Comparison of ENCODE assay signal across 20 cellular contexts in the genomic region with DNA sequence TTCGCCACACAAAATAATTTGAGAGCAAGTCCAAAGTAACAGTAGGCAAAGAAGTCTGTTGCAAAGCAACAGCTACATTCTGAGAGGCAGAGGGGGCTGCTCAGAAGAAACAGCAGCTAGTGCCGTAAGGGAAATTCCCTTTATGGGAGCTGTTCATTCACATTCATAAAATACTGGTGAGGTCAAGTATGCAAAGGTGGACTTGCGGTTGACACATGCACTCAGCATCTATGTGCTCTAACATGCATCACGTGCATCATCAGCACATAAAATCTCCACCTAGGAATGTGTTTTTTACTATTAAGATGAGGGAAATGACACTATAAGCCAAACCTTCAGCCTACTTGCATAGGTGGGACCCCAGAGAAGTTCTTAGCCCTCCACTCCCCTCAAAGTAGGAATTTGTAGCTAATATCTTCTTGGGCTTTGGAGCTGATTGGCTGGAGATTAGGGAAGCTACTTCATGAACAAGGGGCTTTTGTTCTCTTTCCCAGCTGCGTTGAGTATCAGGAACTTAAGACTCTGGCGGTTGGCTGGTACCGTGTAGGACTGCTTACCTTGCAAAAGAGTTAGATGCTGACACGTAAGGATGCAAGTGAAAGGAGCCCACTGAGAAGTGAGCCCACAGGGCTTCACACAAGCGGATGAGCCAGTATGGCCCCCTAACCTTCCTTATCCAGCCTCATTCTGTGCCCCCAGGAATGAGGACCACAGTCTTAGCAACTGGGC. TPM values are rescaled to one million over a fixed set of nuclear protein-coding genes. Genes with fewer than 3 reads are reported as not detected.
A peak's percentile ranks its signal among the peaks of the same experiment; 100 is the strongest.
DNase-seq lines count a peak whose midpoint lies in the region; ATAC-seq, FAIRE-seq and TF ChIP-seq lines count a peak whose summit lies in the region.
"Had no signal": no experiment of that assay in that cellular context is flagged by ENCODE, and none has a peak within 500 bp of the region (broad histone marks: within the 10 kb centered on the region; RNA-seq: fewer than 3 reads in every experiment).

No MANE protein-coding gene starts in this region.

- H3K9ac ChIP-seq in HepG2 (ENCODE audit: insufficient read depth, low read depth, low read length) (no peak overlapping the region), OCI-LY3 (ENCODE audit: low read length) (no peak overlapping the region)

- peaks cover 80% of the 10 kb centered on the region for H3K4me1 ChIP-seq in HepG2 (ENCODE audit: insufficient read depth, low read length)
- peaks cover 0 to 20% (median 0%) of the 10 kb centered on the region in 4 donors for H3K4me1 ChIP-seq in right lobe of liver
- H3K4me1 ChIP-seq in OCI-LY3 (ENCODE audit: low read length) = peaks cover 43% of the 10 kb centered on the region
- H3K4me1 ChIP-seq: pancreas had no signal

- TF ChIP-seq POLR2A in HepG2 (IDR thresholded peaks at IDR 0.05; ENCODE audit: insufficient read depth in 1 of 2, low read depth in 2 of 2, low read length in 2 of 2) (no peak), right lobe of liver (IDR thresholded peaks at IDR 0.05) (no peak)

- TF ChIP-seq EP300 in HepG2 (IDR thresholded peaks at IDR 0.05; ENCODE audit: low read depth in 2 of 2, low read length in 2 of 2) (no peak), HepG2 (CRISPR knock-in tag; IDR thresholded peaks at IDR 0.05; ENCODE audit: borderline replicate concordance) (no peak)

- ATAC-seq in HepG2 (no peak), right lobe of liver (no peak)
- ATAC-seq: heart right ventricle had no signal

- H3K9me3 ChIP-seq in HepG2 (ENCODE audit: low read length) (no peaks in the 10 kb centered on the region), right lobe of liver (no peaks in the 10 kb centered on the region), OCI-LY3 (ENCODE audit: insufficient read depth, low read length) (no peaks in the 10 kb centered on the region)
- H3K9me3 ChIP-seq: heart right ventricle, pancreas, SJCRH30 had no signal

- no peaks in the 10 kb centered on the region for H3K36me3 ChIP-seq in HepG2 (replicated peaks in 1 of 2; ENCODE audit: control insufficient read depth in 1 of 2, insufficient read depth in 2 of 2, low read length in 2 of 2)
- no peaks in the 10 kb centered on the region for H3K36me3 ChIP-seq in right lobe of liver
- H3K36me3 ChIP-seq in OCI-LY3 (replicated peaks; ENCODE audit: low read depth, low read length) = no peaks in the 10 kb centered on the region
- H3K36me3 ChIP-seq: cardiac muscle cell, heart right ventricle, pancreas, SJCRH30 had no signal

- intact Hi-C loops in HepG2 (cut with micrococcal nuclease; ENCODE audit: unreplicated experiment) (loop anchor here (5.0 kb wide), 1 partner anchor 37 kb away; no protein-coding TSS in a partner anchor), right lobe of liver (cut with DNase I) (no loop called here)

- POLR2A ChIA-PET in HepG2 (lab: Yijun Ruan, JAX) = interaction anchor here (1.1 to 2.6 kb wide), 7 partner anchors 11 to 40 kb away, joined by 3 to 17 read pairs (median 7); a partner anchor contains a TSS

- H4K20me1 ChIP-seq in HepG2 (ENCODE audit: insufficient read depth, low read length) = no peaks in the 10 kb centered on the region
- H4K20me1 ChIP-seq in OCI-LY3 (ENCODE audit: insufficient read depth, low read length) = no peaks in the 10 kb centered on the region

- H3K79me2 ChIP-seq in HepG2 (ENCODE audit: insufficient read depth, low read length) (no peaks in the 10 kb centered on the region), OCI-LY3 (ENCODE audit: low read length) (no peaks in the 10 kb centered on the region)

- no peak for FAIRE-seq in HepG2 (lab: Jason Lieb, UNC)
- FAIRE-seq: H54, K562, pancreas had no signal

- DNase-seq in HepG2 (ENCODE audit: low spot score) (no peak), right lobe of liver (no peak), foreskin melanocyte (peak; percentile 24), NCI-H2029 (lab: John Stamatoyannopoulos, UW) (no peak), amygdala (lab: John Stamatoyannopoulos, UW) (no peak), UCSD-AML1 (lab: John Stamatoyannopoulos, UW; ENCODE audit: unreplicated experiment) (no peak)
- no peak for DNase-seq in stimulated activated CD4-positive, alpha-beta T cell treated with anti-CD3 and anti-CD28 coated beads, Interleukin-1b, Interleukin-23, amount 100 ng/mL, for 48 hours
- DNase-seq: activated CD4-positive, alpha-beta T cell treated with anti-CD3 and anti-CD28 coated beads for 48 hours; CD4-positive, alpha-beta T cell; heart right ventricle; NCI-H2227 treated with DMSO at 0.1 percent for 48 hours; pancreas; SJCRH30; stimulated activated CD4-positive, alpha-beta T cell treated with anti-CD3 and anti-CD28 coated beads, Interleukin-12 subunit alpha, Interleukin-12 subunit beta, amount 100 ng/mL, for 4 hours; T-helper 9 cell had no signal

- no peak overlapping the region for H3K4me3 ChIP-seq in HepG2 (replicated peaks in 1 of 3; ENCODE audit: insufficient read depth in 1 of 3, low read depth in 2 of 3, low read length in 3 of 3)
- H3K4me3 ChIP-seq in right lobe of liver = no peak overlapping the region
- H3K4me3 ChIP-seq in OCI-LY3 (ENCODE audit: low read length) = peak overlapping the region; percentile 4; the same call in 1 of the 2 replicates
- H3K4me3 ChIP-seq: cardiac muscle cell, heart right ventricle, K562, pancreas, SJCRH30 had no signal

- WGBS in HepG2 (ENCODE audit: low lambda C conversion rate) = 31% methylated on average over 9 of the region's 9 CpGs
- 65% methylated on average over 8 of the region's 9 CpGs for WGBS in right lobe of liver (ENCODE audit: insufficient coverage, low coverage, low lambda C conversion rate, missing lambda C conversion rate)

- H3K27ac ChIP-seq in HepG2 (ENCODE audit: extremely low read length, insufficient read depth, low read length) (no peak overlapping the region), right lobe of liver (no peak overlapping the region), OCI-LY3 (ENCODE audit: low read length) (no peak overlapping the region)
- H3K27ac ChIP-seq: cardiac muscle cell, heart right ventricle, pancreas, SJCRH30 had no signal

- in situ Hi-C loops in HepG2 (cut with HindIII; ENCODE audit: extremely low pct_ligation_motif_present, low pct_unique_long_range_greater_than_20kb) = no loop called here

- H3K4me2 ChIP-seq in HepG2 (ENCODE audit: low read depth, low read length) = no peak overlapping the region
- H3K4me2 ChIP-seq in OCI-LY3 (ENCODE audit: low read length) = peak overlapping the region; percentile 43

- no peak for TF ChIP-seq RAD21 in HepG2 (CRISPR knock-in tag; IDR thresholded peaks at IDR 0.05)

- CTCF ChIA-PET in HepG2 (lab: Yijun Ruan, JAX; ENCODE audit: low intra/inter-chr PET ratio, low total read pairs) = no interaction called here

- no peaks in the 10 kb centered on the region for H3K27me3 ChIP-seq in HepG2 (ENCODE audit: control insufficient read depth in 1 of 2, insufficient read depth in 2 of 2, low read length in 2 of 2)
- no peaks in the 10 kb centered on the region for H3K27me3 ChIP-seq in right lobe of liver
- peaks cover 8% of the 10 kb centered on the region; the same call in 1 of the 2 replicates for H3K27me3 ChIP-seq in OCI-LY3 (ENCODE audit: low read depth, low read length)
- H3K27me3 ChIP-seq: cardiac muscle cell, heart right ventricle, pancreas, SJCRH30 had no signal

- no peak overlapping the region for H2AFZ ChIP-seq in HepG2 (ENCODE audit: low read length)
- H2AFZ ChIP-seq in OCI-LY3 (ENCODE audit: low read depth, low read length) = no peak overlapping the region

- TF ChIP-seq CTCF in HepG2 (CRISPR knock-in tag; IDR thresholded peaks at IDR 0.05) (no peak), right lobe of liver (IDR thresholded peaks at IDR 0.05) (no peak), OCI-LY3 (IDR thresholded peaks at IDR 0.05; ENCODE audit: low read depth, low read length) (peak; percentile 16; the same call in 1 of the 2 replicates)

- BruUV-seq in HepG2 (replicated peaks; lab: Mats Ljungman, UMichigan) = no TSS peak

RNA-seq across cellular contexts. Expression of a gene that starts 12.4 kb away (rescaled TPM):
- 300 and 690 TPM in 2 replicates for total RNA-seq in HepG2 (2016; rRNA removed; fragmentation: Illumina TruSeq; extraction: Trizol)
- 306 and 400 TPM in 2 replicates for total RNA-seq in HepG2 (2016; cell fraction: cytosol; rRNA removed; fragmentation: Illumina TruSeq; extraction: Trizol; ENCODE audit: low read depth)
- 277 and 657 TPM in 2 replicates for total RNA-seq in HepG2 (2016; cell fraction: insoluble cytoplasmic fraction; rRNA removed; fragmentation: Illumina TruSeq; extraction: Trizol)
- 267 and 341 TPM in 2 replicates for total RNA-seq in HepG2 (2016; cell fraction: membrane; rRNA removed; fragmentation: Illumina TruSeq; extraction: Trizol)
- total RNA-seq in HepG2 (2016; cell fraction: nucleus; rRNA removed; fragmentation: Illumina TruSeq; extraction: Trizol) = 478 and 575 TPM in 2 replicates
- polyA plus RNA-seq in HepG2 (2011; rRNA removed) = 1,005 and 1,077 TPM in 2 replicates
- polyA plus RNA-seq in HepG2 (2011; cell fraction: cytosol; rRNA removed) = 827 and 1,616 TPM in 2 replicates
- polyA plus RNA-seq in HepG2 (2011; cell fraction: nucleus; rRNA removed) = 530 and 563 TPM in 2 replicates
- 560 and 584 TPM in 2 replicates for polyA plus RNA-seq in HepG2 (2012)
- polyA plus RNA-seq in HepG2 (2016; cell fraction: cytosol; fragmentation: Illumina TruSeq; extraction: Trizol; ENCODE audit: low read depth) = 569 and 650 TPM in 2 replicates
- 435 and 510 TPM in 2 replicates for polyA plus RNA-seq in HepG2 (2016; cell fraction: insoluble cytoplasmic fraction; fragmentation: Illumina TruSeq; extraction: Trizol; ENCODE audit: low read depth)
- polyA plus RNA-seq in HepG2 (2016; cell fraction: membrane; fragmentation: Illumina TruSeq; extraction: Trizol; ENCODE audit: low read depth) = 388 and 429 TPM in 2 replicates
- 1,429 and 1,592 TPM in 2 replicates for polyA plus RNA-seq in HepG2 (2016; cell fraction: nucleus; fragmentation: Illumina TruSeq; extraction: Trizol; ENCODE audit: insufficient read depth, low read depth)
- polyA minus RNA-seq in HepG2 (2011; rRNA and poly(A)+ RNA removed; ENCODE audit: low replicate concordance) = 60.4 and 1,528 TPM in 2 replicates
- 688 and 730 TPM in 2 replicates for polyA minus RNA-seq in HepG2 (2011; cell fraction: cytosol; rRNA and poly(A)+ RNA removed)
- 130 and 153 TPM in 2 replicates for polyA minus RNA-seq in HepG2 (2011; cell fraction: nucleus; rRNA and poly(A)+ RNA removed)
- 1,000 to 10,000 TPM in 1 of 6 experiments, 100 to 1,000 TPM in 5; 504 to 1,394 (median 638) TPM for total RNA-seq in right lobe of liver

RNA-seq across cellular contexts. Expression of a gene that starts 19.7 kb away (rescaled TPM):
- total RNA-seq in HepG2 (2016; rRNA removed; fragmentation: Illumina TruSeq; extraction: Trizol) (0.07 TPM in 1 of 2 replicates, not detected in the other), right lobe of liver (not detected)
- not detected in 2 replicates for total RNA-seq in HepG2 (2016; cell fraction: cytosol; rRNA removed; fragmentation: Illumina TruSeq; extraction: Trizol; ENCODE audit: low read depth)
- total RNA-seq in HepG2 (2016; cell fraction: insoluble cytoplasmic fraction; rRNA removed; fragmentation: Illumina TruSeq; extraction: Trizol) = not detected in 2 replicates
- total RNA-seq in HepG2 (2016; cell fraction: membrane; rRNA removed; fragmentation: Illumina TruSeq; extraction: Trizol) = not detected in 2 replicates
- total RNA-seq in HepG2 (2016; cell fraction: nucleus; rRNA removed; fragmentation: Illumina TruSeq; extraction: Trizol) = not detected in 2 replicates
- polyA plus RNA-seq in HepG2 (2011; rRNA removed) = not detected in 2 replicates
- not detected in 2 replicates for polyA plus RNA-seq in HepG2 (2011; cell fraction: cytosol; rRNA removed)
- not detected in 2 replicates for polyA plus RNA-seq in HepG2 (2011; cell fraction: nucleus; rRNA removed)
- not detected in 2 replicates for polyA plus RNA-seq in HepG2 (2012)
- not detected in 2 replicates for polyA plus RNA-seq in HepG2 (2016; cell fraction: cytosol; fragmentation: Illumina TruSeq; extraction: Trizol; ENCODE audit: low read depth)
- not detected in 2 replicates for polyA plus RNA-seq in HepG2 (2016; cell fraction: insoluble cytoplasmic fraction; fragmentation: Illumina TruSeq; extraction: Trizol; ENCODE audit: low read depth)
- not detected in 2 replicates for polyA plus RNA-seq in HepG2 (2016; cell fraction: membrane; fragmentation: Illumina TruSeq; extraction: Trizol; ENCODE audit: low read depth)
- polyA plus RNA-seq in HepG2 (2016; cell fraction: nucleus; fragmentation: Illumina TruSeq; extraction: Trizol; ENCODE audit: insufficient read depth, low read depth) = not detected in 2 replicates
- not detected in 2 replicates for polyA minus RNA-seq in HepG2 (2011; rRNA and poly(A)+ RNA removed; ENCODE audit: low replicate concordance)
- polyA minus RNA-seq in HepG2 (2011; cell fraction: cytosol; rRNA and poly(A)+ RNA removed) = not detected in 2 replicates
- polyA minus RNA-seq in HepG2 (2011; cell fraction: nucleus; rRNA and poly(A)+ RNA removed) = 0.25 TPM in 1 of 2 replicates, not detected in the other
- total RNA-seq: A172; cardiac muscle cell; CD4-positive, alpha-beta T cell; heart right ventricle; K562; pancreas; SJCRH30 had no signal
- polyA plus RNA-seq: cardiac muscle cell, heart right ventricle, K562, pancreas had no signal

RNA-seq across cellular contexts. Expression of a gene that starts 57.1 kb away (rescaled TPM):
- total RNA-seq in HepG2 (2016; rRNA removed; fragmentation: Illumina TruSeq; extraction: Trizol) (0.15 TPM in 1 of 2 replicates, not detected in the other), right lobe of liver (not detected)
- not detected in 2 replicates for total RNA-seq in HepG2 (2016; cell fraction: cytosol; rRNA removed; fragmentation: Illumina TruSeq; extraction: Trizol; ENCODE audit: low read depth)
- not detected in 2 replicates for total RNA-seq in HepG2 (2016; cell fraction: insoluble cytoplasmic fraction; rRNA removed; fragmentation: Illumina TruSeq; extraction: Trizol)
- total RNA-seq in HepG2 (2016; cell fraction: membrane; rRNA removed; fragmentation: Illumina TruSeq; extraction: Trizol) = not detected in 2 replicates
- not detected in 2 replicates for total RNA-seq in HepG2 (2016; cell fraction: nucleus; rRNA removed; fragmentation: Illumina TruSeq; extraction: Trizol)
- polyA plus RNA-seq in HepG2 (2011; rRNA removed) = not detected in 2 replicates
- polyA plus RNA-seq in HepG2 (2011; cell fraction: cytosol; rRNA removed) = not detected in 2 replicates
- polyA plus RNA-seq in HepG2 (2011; cell fraction: nucleus; rRNA removed) = not detected in 2 replicates
- not detected in 2 replicates for polyA plus RNA-seq in HepG2 (2012)
- polyA plus RNA-seq in HepG2 (2016; cell fraction: cytosol; fragmentation: Illumina TruSeq; extraction: Trizol; ENCODE audit: low read depth) = not detected in 2 replicates
- polyA plus RNA-seq in HepG2 (2016; cell fraction: insoluble cytoplasmic fraction; fragmentation: Illumina TruSeq; extraction: Trizol; ENCODE audit: low read depth) = not detected in 2 replicates
- polyA plus RNA-seq in HepG2 (2016; cell fraction: membrane; fragmentation: Illumina TruSeq; extraction: Trizol; ENCODE audit: low read depth) = not detected in 2 replicates
- polyA plus RNA-seq in HepG2 (2016; cell fraction: nucleus; fragmentation: Illumina TruSeq; extraction: Trizol; ENCODE audit: insufficient read depth, low read depth) = not detected in 2 replicates
- polyA minus RNA-seq in HepG2 (2011; rRNA and poly(A)+ RNA removed; ENCODE audit: low replicate concordance) = not detected in 2 replicates
- polyA minus RNA-seq in HepG2 (2011; cell fraction: cytosol; rRNA and poly(A)+ RNA removed) = not detected in 2 replicates
- polyA minus RNA-seq in HepG2 (2011; cell fraction: nucleus; rRNA and poly(A)+ RNA removed) = not detected in 2 replicates
- total RNA-seq: A172; cardiac muscle cell; CD4-positive, alpha-beta T cell; heart right ventricle; K562; pancreas; SJCRH30 had no signal
- polyA plus RNA-seq: cardiac muscle cell, heart right ventricle, K562, pancreas had no signal
